23 cellular contexts compared by ENCODE assay signal in genomic region chr11:106467486-106467885, GRCh38.
"Had no signal": no experiment of that assay in that cellular context is flagged by ENCODE, and none has a peak within 500 bp of the region (broad histone marks: within the 10 kb centered on the region; RNA-seq: fewer than 3 reads in every experiment).

No MANE protein-coding gene starts in this region.

- H3K27me3 ChIP-seq: sigmoid colon, spleen, upper lobe of left lung had no signal

- H3K36me3 Mint-ChIP-seq: activated naive CD8-positive, alpha-beta T cell treated with anti-CD3 and anti-CD28 coated beads for 36 hours had no signal

- H3K27me3 Mint-ChIP-seq: activated B cell treated with CpG ODN at 0.5 μM for 24 hours; activated CD4-positive, alpha-beta T cell treated with anti-CD3 and anti-CD28 coated beads for 36 hours; activated naive CD8-positive, alpha-beta T cell treated with anti-CD3 and anti-CD28 coated beads for 36 hours; dendritic cell treated with granulocyte-macrophage colony-stimulating factor and Interleukin-4, amounts not matched to agents 40 ng/mL and 50 ng/mL, for 4 days; natural killer cell treated with Interleukin-12 subunit alpha and Interleukin-12 subunit beta and Interleukin-15 and Interleukin-18, amount 100 ng/mL, for 72 hours had no signal

- H3K27ac Mint-ChIP-seq: activated B cell treated with CpG ODN at 0.5 μM for 24 hours; activated CD4-positive, alpha-beta T cell treated with anti-CD3 and anti-CD28 coated beads for 36 hours; activated naive CD8-positive, alpha-beta T cell treated with anti-CD3 and anti-CD28 coated beads for 36 hours; dendritic cell treated with granulocyte-macrophage colony-stimulating factor and Interleukin-4, amounts not matched to agents 40 ng/mL and 50 ng/mL, for 4 days; natural killer cell treated with Interleukin-12 subunit alpha and Interleukin-12 subunit beta and Interleukin-15 and Interleukin-18, amount 100 ng/mL, for 72 hours had no signal

- DNase-seq: activated B cell treated with CpG ODN at 0.5 μM for 24 hours; activated CD4-positive, alpha-beta T cell treated with anti-CD3 and anti-CD28 coated beads for 36 hours; activated CD4-positive, alpha-beta T cell treated with anti-CD3 and anti-CD28 coated beads, Interleukin-2, amount 50 U/mL, for 48 hours; activated CD8-positive, alpha-beta memory T cell treated with anti-CD3 and anti-CD28 coated beads, Interleukin-2, amount 50 U/mL, for 48 hours; activated naive CD4-positive, alpha-beta T cell treated with Interleukin-2 at 50 U/mL for 16 hours; activated naive CD8-positive, alpha-beta T cell treated with anti-CD3 and anti-CD28 coated beads for 36 hours; activated T-cell treated with anti-CD3 and anti-CD28 coated beads, Interleukin-2, amount 50 U/mL, for 4 hours; effector CD4-positive, alpha-beta T cell; erythroblast; glutamatergic neuron; hippocampal formation; left ventricle myocardium inferior; posterior cingulate gyrus; retina; sigmoid colon; spleen; stimulated activated CD4-positive, alpha-beta T cell treated with anti-CD3 and anti-CD28 coated beads, Interleukin-4, amount 100 ng/mL, for 1 hour; stimulated activated naive CD4-positive, alpha-beta T cell treated with Interleukin-2 at 50 U/mL for 16 hours; T-helper 9 cell; upper lobe of left lung had no signal

- H3K27ac ChIP-seq: sigmoid colon, spleen, thoracic aorta, upper lobe of left lung had no signal

- H3K36me3 ChIP-seq: left ventricle myocardium inferior, sigmoid colon, spleen, thoracic aorta, upper lobe of left lung had no signal

- H3K9me3 ChIP-seq: left ventricle myocardium inferior, sigmoid colon, thoracic aorta, upper lobe of left lung had no signal

- H3K4me1 Mint-ChIP-seq: activated B cell treated with CpG ODN at 0.5 μM for 24 hours; activated CD4-positive, alpha-beta T cell treated with anti-CD3 and anti-CD28 coated beads for 36 hours; activated naive CD8-positive, alpha-beta T cell treated with anti-CD3 and anti-CD28 coated beads for 36 hours had no signal

- H3K4me3 ChIP-seq: left ventricle myocardium inferior, sigmoid colon, spleen, thoracic aorta, upper lobe of left lung had no signal

- H3K4me3 Mint-ChIP-seq: activated B cell treated with CpG ODN at 0.5 μM for 24 hours; activated CD4-positive, alpha-beta T cell treated with anti-CD3 and anti-CD28 coated beads for 36 hours; activated naive CD8-positive, alpha-beta T cell treated with anti-CD3 and anti-CD28 coated beads for 36 hours; activated T-cell treated with anti-CD3 and anti-CD28 coated beads, Interleukin-2, amount 50 U/mL, for 4 hours; dendritic cell treated with granulocyte-macrophage colony-stimulating factor and Interleukin-4, amounts not matched to agents 40 ng/mL and 50 ng/mL, for 4 days; natural killer cell treated with Interleukin-12 subunit alpha and Interleukin-12 subunit beta and Interleukin-15 and Interleukin-18, amount 100 ng/mL, for 72 hours had no signal
